26 cellular contexts compared by ENCODE assay signal in the genomic region with DNA sequence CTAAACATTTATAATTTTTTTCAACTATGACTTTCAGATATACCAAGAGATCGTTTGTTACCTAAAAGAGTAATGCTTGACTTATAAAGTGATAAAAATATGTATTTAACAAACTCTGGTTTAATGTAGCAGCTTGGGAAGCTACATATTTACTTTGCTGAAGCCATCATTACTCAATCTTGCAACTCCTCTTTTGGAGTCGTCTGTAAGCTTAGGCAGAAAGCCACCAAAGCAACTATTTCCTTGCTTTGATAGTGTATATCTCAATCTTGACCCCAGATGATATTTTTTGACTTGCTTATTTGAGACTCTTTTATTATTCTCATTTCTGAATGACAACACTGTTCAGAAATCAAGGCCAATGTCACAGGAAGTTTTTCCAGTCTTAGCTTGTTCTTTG.
"Had no signal": no experiment of that assay in that cellular context is flagged by ENCODE, and none has a peak within 500 bp of the region (broad histone marks: within the 10 kb centered on the region; RNA-seq: fewer than 3 reads in every experiment).

No MANE protein-coding gene starts in this region.

- H3K4me1 Mint-ChIP-seq: immature natural killer cell; naive B cell; natural killer cell; stimulated activated effector memory CD8-positive, alpha-beta T cell treated with anti-CD3 and anti-CD28 coated beads, Interleukin-12 subunit alpha, Interleukin-12 subunit beta, amount 100 ng/mL, for 72 hours had no signal

- H3K9me3 Mint-ChIP-seq: stimulated activated effector memory CD8-positive, alpha-beta T cell treated with anti-CD3 and anti-CD28 coated beads, Interleukin-12 subunit alpha, Interleukin-12 subunit beta, amount 100 ng/mL, for 72 hours; stimulated activated naive CD8-positive, alpha-beta T cell treated with anti-CD3 and anti-CD28 coated beads, Interleukin-15, Interleukin-2, amounts not matched to agents 100 ng/mL and 50 ng/mL, for 24 hours; type B pancreatic cell had no signal

- H3K27ac Mint-ChIP-seq: immature natural killer cell; natural killer cell; progenitor cell of endocrine pancreas; stimulated activated effector memory CD8-positive, alpha-beta T cell treated with anti-CD3 and anti-CD28 coated beads, Interleukin-12 subunit alpha, Interleukin-12 subunit beta, amount 100 ng/mL, for 72 hours; stimulated activated naive CD8-positive, alpha-beta T cell treated with anti-CD3 and anti-CD28 coated beads, Interleukin-15, Interleukin-2, amounts not matched to agents 100 ng/mL and 50 ng/mL, for 24 hours; type B pancreatic cell had no signal

- H3K4me3 Mint-ChIP-seq: immature natural killer cell; naive B cell; natural killer cell; stimulated activated effector memory CD8-positive, alpha-beta T cell treated with anti-CD3 and anti-CD28 coated beads, Interleukin-12 subunit alpha, Interleukin-12 subunit beta, amount 100 ng/mL, for 72 hours; stimulated activated naive CD8-positive, alpha-beta T cell treated with anti-CD3 and anti-CD28 coated beads, Interleukin-15, Interleukin-2, amounts not matched to agents 100 ng/mL and 50 ng/mL, for 24 hours; type B pancreatic cell had no signal

- H3K36me3 Mint-ChIP-seq: immature natural killer cell; naive B cell; natural killer cell; stimulated activated effector memory CD8-positive, alpha-beta T cell treated with anti-CD3 and anti-CD28 coated beads, Interleukin-12 subunit alpha, Interleukin-12 subunit beta, amount 100 ng/mL, for 72 hours; type B pancreatic cell had no signal

- H3K27ac ChIP-seq: heart left ventricle, lower lobe of right lung, ovary, right atrium auricular region, right lobe of liver, skin epidermis, suprapubic skin, thoracic aorta, tibial nerve, uterus had no signal

- H3K4me3 ChIP-seq: heart left ventricle, lower lobe of right lung, ovary, right atrium auricular region, right lobe of liver, skin epidermis, suprapubic skin, thoracic aorta, tibial nerve, uterus had no signal

- H3K36me3 ChIP-seq: heart left ventricle, lower lobe of right lung, ovary, right atrium auricular region, right lobe of liver, suprapubic skin, thoracic aorta, tibial nerve, uterus had no signal

- ATAC-seq: heart left ventricle; left ventricle myocardium superior; lower lobe of right lung; natural killer cell; stimulated activated effector memory CD8-positive, alpha-beta T cell treated with anti-CD3 and anti-CD28 coated beads, Interleukin-12 subunit alpha, Interleukin-12 subunit beta, amount 100 ng/mL, for 72 hours had no signal

- H3K27me3 Mint-ChIP-seq: naive B cell; progenitor cell of endocrine pancreas; stimulated activated naive CD8-positive, alpha-beta T cell treated with anti-CD3 and anti-CD28 coated beads, Interleukin-15, Interleukin-2, amounts not matched to agents 100 ng/mL and 50 ng/mL, for 24 hours; type B pancreatic cell had no signal

- H3K27me3 ChIP-seq: heart left ventricle, ovary, right atrium auricular region, right lobe of liver, suprapubic skin, tibial nerve, uterus had no signal

- H3K9me3 ChIP-seq: heart left ventricle, lower lobe of right lung, ovary, right atrium auricular region, right lobe of liver, suprapubic skin, thoracic aorta, tibial nerve, uterus had no signal

- DNase-seq: heart left ventricle; hypothalamus; immature natural killer cell; islet precursor cell; left ventricle myocardium superior; lower lobe of right lung; mammary epithelial cell; mesenchymal stem cell; naive B cell; natural killer cell; ovary; right lobe of liver; stimulated activated CD4-positive, alpha-beta T cell treated with anti-CD3 and anti-CD28 coated beads, Interleukin-12 subunit alpha, Interleukin-12 subunit beta, amount 100 ng/mL, for 4 hours; stimulated activated CD4-positive, alpha-beta T cell treated with anti-CD3 and anti-CD28 coated beads, Interleukin-15, amount 100 ng/mL, for 24 hours; stimulated activated CD4-positive, alpha-beta T cell treated with anti-CD3 and anti-CD28 coated beads, Interleukin-4, amount 100 ng/mL, for 24 hours; stimulated activated naive CD4-positive, alpha-beta T cell; uterus had no signal

- H3K4me1 ChIP-seq: heart left ventricle, lower lobe of right lung, right atrium auricular region, right lobe of liver, suprapubic skin, tibial nerve, uterus had no signal
